ENCODE assay signal across 28 cellular contexts in genomic region chr2:99763764-99764163, GRCh38.
"Had no signal": no experiment of that assay in that cellular context is flagged by ENCODE, and none has a peak within 500 bp of the region (broad histone marks: within the 10 kb centered on the region; RNA-seq: fewer than 3 reads in every experiment).

No MANE protein-coding gene starts in this region.

- ATAC-seq: activated CD4-positive, alpha-beta T cell treated with anti-CD3 and anti-CD28 coated beads for 36 hours; activated CD8-positive, alpha-beta T cell treated with anti-CD3 and anti-CD28 coated beads, Interleukin-2, amount 10 ng/mL, durations not matched to agents 7 days and 5 days; activated naive CD8-positive, alpha-beta T cell treated with anti-CD3 and anti-CD28 coated beads, Interleukin-2, amount 50 U/mL, for 24 hours; activated T-cell treated with anti-CD3 and anti-CD28 coated beads, Interleukin-2, amount 50 U/mL, for 4 hours; Right ventricle myocardium inferior; SK-N-SH treated with all-trans-retinoic acid at 6 μM for 48 hours; T-cell; T-helper 17 cell had no signal

- H3K27me3 Mint-ChIP-seq: activated CD4-positive, alpha-beta T cell treated with anti-CD3 and anti-CD28 coated beads for 36 hours; activated CD4-positive, alpha-beta T cell treated with anti-CD3 and anti-CD28 coated beads, Interleukin-2, amount 10 ng/mL, durations not matched to agents 7 days and 5 days; activated naive CD4-positive, alpha-beta T cell treated with anti-CD3 and anti-CD28 coated beads, Interleukin-2, amount 10 ng/mL, durations not matched to agents 7 days and 5 days; activated naive CD8-positive, alpha-beta T cell; activated naive CD8-positive, alpha-beta T cell treated with anti-CD3 and anti-CD28 coated beads, Interleukin-2, amount 50 U/mL, for 24 hours; T-cell had no signal

- H3K4me2 ChIP-seq: PC-9 had no signal

- H3K27ac ChIP-seq: PC-9, RWPE1, WERI-Rb-1 had no signal

- H3K36me3 ChIP-seq: WERI-Rb-1 had no signal

- H3K4me3 Mint-ChIP-seq: activated CD4-positive, alpha-beta T cell treated with anti-CD3 and anti-CD28 coated beads for 36 hours; activated CD4-positive, alpha-beta T cell treated with anti-CD3 and anti-CD28 coated beads, Interleukin-2, amount 10 ng/mL, durations not matched to agents 7 days and 5 days; activated CD8-positive, alpha-beta T cell treated with anti-CD3 and anti-CD28 coated beads, Interleukin-2, amount 10 ng/mL, durations not matched to agents 7 days and 5 days; activated naive CD4-positive, alpha-beta T cell treated with anti-CD3 and anti-CD28 coated beads, Interleukin-2, amount 10 ng/mL, durations not matched to agents 7 days and 5 days; activated naive CD8-positive, alpha-beta T cell; activated naive CD8-positive, alpha-beta T cell treated with anti-CD3 and anti-CD28 coated beads, Interleukin-2, amount 50 U/mL, for 24 hours; activated T-cell treated with anti-CD3 and anti-CD28 coated beads, Interleukin-2, amount 50 U/mL, for 4 hours; activated T-helper 1 cell treated with anti-CD3 and anti-CD28 coated beads, Interleukin-12 subunit alpha, Interleukin-12 subunit beta, Interleukin-2, Interleukin-4 antibody, amounts not matched to agents 30 ng/mL and 10 ng/mL and 1 ng/mL, durations not matched to agents 14 hours and 24 hours and 36 hours; brain; T-cell; T-helper 17 cell had no signal

- H3K9me3 Mint-ChIP-seq: activated naive CD4-positive, alpha-beta T cell treated with anti-CD3 and anti-CD28 coated beads, Interleukin-2, amount 10 ng/mL, durations not matched to agents 7 days and 5 days; activated T-helper 1 cell treated with anti-CD3 and anti-CD28 coated beads, Interleukin-12 subunit alpha, Interleukin-12 subunit beta, Interleukin-2, Interleukin-4 antibody, amounts not matched to agents 30 ng/mL and 10 ng/mL and 1 ng/mL, durations not matched to agents 14 hours and 24 hours and 36 hours; T-cell had no signal

- H3K27ac Mint-ChIP-seq: activated CD4-positive, alpha-beta T cell treated with anti-CD3 and anti-CD28 coated beads for 36 hours; activated CD4-positive, alpha-beta T cell treated with anti-CD3 and anti-CD28 coated beads, Interleukin-2, amount 10 ng/mL, durations not matched to agents 7 days and 5 days; activated CD8-positive, alpha-beta T cell treated with anti-CD3 and anti-CD28 coated beads, Interleukin-2, amount 10 ng/mL, durations not matched to agents 7 days and 5 days; activated naive CD4-positive, alpha-beta T cell treated with anti-CD3 and anti-CD28 coated beads, Interleukin-2, amount 10 ng/mL, durations not matched to agents 7 days and 5 days; activated naive CD8-positive, alpha-beta T cell; activated naive CD8-positive, alpha-beta T cell treated with anti-CD3 and anti-CD28 coated beads, Interleukin-2, amount 50 U/mL, for 24 hours; activated T-helper 1 cell treated with anti-CD3 and anti-CD28 coated beads, Interleukin-12 subunit alpha, Interleukin-12 subunit beta, Interleukin-2, Interleukin-4 antibody, amounts not matched to agents 30 ng/mL and 10 ng/mL and 1 ng/mL, durations not matched to agents 14 hours and 24 hours and 36 hours; T-cell; T-helper 17 cell had no signal

- H3K4me3 ChIP-seq: PC-9 had no signal

- DNase-seq: activated CD4-positive, alpha-beta T cell treated with anti-CD3 and anti-CD28 coated beads for 36 hours; activated CD4-positive, alpha-beta T cell treated with anti-CD3 and anti-CD28 coated beads, Interleukin-2, amount 10 ng/mL, durations not matched to agents 7 days and 5 days; activated CD4-positive, alpha-beta T cell treated with anti-CD3 and anti-CD28 coated beads, Interleukin-2, amount 50 U/mL, for 48 hours; activated CD8-positive, alpha-beta T cell treated with anti-CD3 and anti-CD28 coated beads, Interleukin-2, amount 10 ng/mL, durations not matched to agents 7 days and 5 days; activated gamma-delta T cell treated with Interleukin-2 at 50 U/mL for 16 hours; activated naive CD4-positive, alpha-beta T cell treated with anti-CD3 and anti-CD28 coated beads, Interleukin-2, amount 10 ng/mL, durations not matched to agents 7 days and 5 days; activated naive CD8-positive, alpha-beta T cell treated with anti-CD3 and anti-CD28 coated beads, Interleukin-2, amount 50 U/mL, for 24 hours; activated T-cell treated with anti-CD3 and anti-CD28 coated beads, Interleukin-2, amount 50 U/mL, for 4 hours; anterior cingulate cortex; central memory CD4-positive, alpha-beta T cell; NCI-H1048; NCI-H1105 treated with DMSO at 0.1 percent for 48 hours; NCI-H1436 treated with DMSO at 0.1 percent for 48 hours; NCI-H1694 treated with DMSO at 0.1 percent for 48 hours; NCI-H2029; NCI-H526; NCI-H748 treated with DMSO at 0.1 percent for 48 hours; PC-9; SIG-M5; T-cell; T-helper 17 cell; WERI-Rb-1 had no signal

- H3K36me3 Mint-ChIP-seq: activated naive CD4-positive, alpha-beta T cell treated with anti-CD3 and anti-CD28 coated beads, Interleukin-2, amount 10 ng/mL, durations not matched to agents 7 days and 5 days; activated naive CD8-positive, alpha-beta T cell had no signal

- H3K4me1 Mint-ChIP-seq: activated CD4-positive, alpha-beta T cell treated with anti-CD3 and anti-CD28 coated beads for 36 hours; activated CD4-positive, alpha-beta T cell treated with anti-CD3 and anti-CD28 coated beads, Interleukin-2, amount 10 ng/mL, durations not matched to agents 7 days and 5 days; activated naive CD4-positive, alpha-beta T cell treated with anti-CD3 and anti-CD28 coated beads, Interleukin-2, amount 10 ng/mL, durations not matched to agents 7 days and 5 days; activated naive CD8-positive, alpha-beta T cell treated with anti-CD3 and anti-CD28 coated beads, Interleukin-2, amount 50 U/mL, for 24 hours; brain; T-cell; T-helper 17 cell had no signal

- H2AFZ ChIP-seq: PC-9 had no signal
